8 cellular contexts compared by ENCODE assay signal in the genomic region with DNA sequence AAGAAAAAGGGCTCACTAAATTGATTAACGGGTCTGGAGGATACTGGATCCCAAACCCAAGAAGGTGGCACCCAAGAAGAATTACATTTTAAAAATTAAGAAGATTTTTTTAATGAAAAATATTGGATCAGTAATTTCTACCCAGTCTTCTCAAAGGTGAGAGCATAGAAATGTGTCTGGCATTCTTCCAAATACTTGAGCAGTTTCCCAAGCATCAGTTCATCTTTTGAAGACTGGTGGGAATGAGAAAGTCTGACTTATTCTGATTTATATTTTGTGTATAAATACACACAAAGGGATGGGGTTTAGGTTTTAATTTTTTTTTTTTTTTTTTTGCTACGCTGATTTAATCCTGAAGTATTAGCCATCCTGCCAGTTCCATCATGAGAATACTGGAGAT. TPM values are rescaled to one million over a fixed set of nuclear protein-coding genes. Genes with fewer than 3 reads are reported as not detected.
DNase-seq lines count a peak whose midpoint lies in the region; ATAC-seq and TF ChIP-seq lines count a peak whose summit lies in the region.

No MANE protein-coding gene starts in this region.

- H3K4me3 Mint-ChIP-seq in CD4-positive, CD25-positive, alpha-beta regulatory T cell, result peak overlapping the region; percentile 94 to 99 (median 98)

- peak overlapping the region; percentile 19 for H2BK5ac ChIP-seq in IMR-90 (ENCODE audit: low read depth, low read length, poor library complexity, severe bottlenecking)

- no peak for ATAC-seq in CD4-positive, CD25-positive, alpha-beta regulatory T cell (ENCODE audit: low read depth in 2 of 2)
- ATAC-seq in IMR-90 (ENCODE audit: low read depth), result no peak
- ATAC-seq in HG02763 (IDR thresholded peaks at IDR 0.05; ENCODE audit: unreplicated experiment), result no peak

- no peak for TF ChIP-seq RAD21 in IMR-90 (IDR thresholded peaks at IDR 0.05; ENCODE audit: low read length)

- peaks cover 12% of the 10 kb centered on the region for H3K36me3 Mint-ChIP-seq in CD4-positive, CD25-positive, alpha-beta regulatory T cell

- no TSS peak for BruUV-seq in IMR-90 (replicated peaks; lab: Mats Ljungman, UMichigan)

- H2AFZ ChIP-seq in IMR-90 (replicated peaks; ENCODE audit: low read length, poor library complexity), result no peak overlapping the region

- intact Hi-C loops in IMR-90 (cut with micrococcal nuclease), result loop anchor here (2.0 kb wide), 1 partner anchor 19 kb away; no protein-coding TSS in a partner anchor

- H3K9ac ChIP-seq in IMR-90 (ENCODE audit: low read depth, low read length) (no peak overlapping the region; the same call in 1 of the 2 replicates), mucosa of stomach (ENCODE audit: low read length) (peak overlapping the region; percentile 93)

- WGBS in IMR-90 (ENCODE audit: extremely low coverage in 2 of 2, insufficient read length in 1 of 2), 2 experiments, result no CpG with 5 or more reads among the region's 2 CpGs

- H3K14ac ChIP-seq in IMR-90 (replicated peaks; ENCODE audit: low read depth, low read length), result peak overlapping the region; percentile 75; the same call in 1 of the 2 replicates

- H3K36me3 ChIP-seq in CD4-positive, CD25-positive, alpha-beta regulatory T cell (ENCODE audit: control insufficient read depth, insufficient read depth, low read length), result peaks cover 2% of the 10 kb centered on the region
- H3K36me3 ChIP-seq in IMR-90 (ENCODE audit: control insufficient read depth, insufficient read depth, low read length), result peaks cover 4% of the 10 kb centered on the region; the same call in 1 of the 2 replicates
- H3K36me3 ChIP-seq in brain microvascular endothelial cell (replicated peaks), result peaks cover 8% of the 10 kb centered on the region
- no peaks in the 10 kb centered on the region for H3K36me3 ChIP-seq in mucosa of stomach (ENCODE audit: control insufficient read depth, insufficient read depth, low read length)

- H3K27me3 Mint-ChIP-seq in CD4-positive, CD25-positive, alpha-beta regulatory T cell, result peaks cover 6% of the 10 kb centered on the region

- no peak overlapping the region for H2BK20ac ChIP-seq in IMR-90 (ENCODE audit: low read depth, low read length)

- no peak overlapping the region for H3K56ac ChIP-seq in IMR-90 (ENCODE audit: extremely low read depth, insufficient read depth, low read length)

- H3K27ac ChIP-seq in CD4-positive, CD25-positive, alpha-beta regulatory T cell (ENCODE audit: insufficient read depth, low read length, poor library complexity, severe bottlenecking), result peak overlapping the region; percentile 42
- H3K27ac ChIP-seq in IMR-90 (ENCODE audit: insufficient read depth, low read length) (no peak overlapping the region), brain microvascular endothelial cell (peak overlapping the region; percentile 38)

- no peaks in the 10 kb centered on the region for H3K9me3 Mint-ChIP-seq in CD4-positive, CD25-positive, alpha-beta regulatory T cell

- no peaks in the 10 kb centered on the region for H3K9me1 ChIP-seq in IMR-90 (ENCODE audit: insufficient read depth, low read length)

- H3K9me3 ChIP-seq in CD4-positive, CD25-positive, alpha-beta regulatory T cell (ENCODE audit: control insufficient read depth in 2 of 2, low read length in 2 of 2), result no peaks in the 10 kb centered on the region
- H3K9me3 ChIP-seq in IMR-90 (ENCODE audit: control insufficient read depth, insufficient read depth, low read length), result no peaks in the 10 kb centered on the region
- no peaks in the 10 kb centered on the region for H3K9me3 ChIP-seq in mucosa of stomach (ENCODE audit: control insufficient read depth, low read length)

- no peak overlapping the region for H2AK5ac ChIP-seq in IMR-90 (ENCODE audit: low read depth, low read length)

- POLR2A ChIA-PET in IMR-90 (lab: Charles Lee; ENCODE audit: unreplicated experiment), result no interaction called here

- peaks cover 35 to 68% (median 49%) of the 10 kb centered on the region in 4 donors for H3K4me1 Mint-ChIP-seq in CD4-positive, CD25-positive, alpha-beta regulatory T cell

- H4K91ac ChIP-seq in IMR-90 (ENCODE audit: insufficient read depth, low read depth, low read length), result no peak overlapping the region

- no peak overlapping the region for H3K18ac ChIP-seq in IMR-90 (ENCODE audit: low read depth, low read length)

- 0 out of 2 replicates have a peak overlapping the region, but pooled peaks have one; percentile 69 for H2BK120ac ChIP-seq in IMR-90 (ENCODE audit: low read depth, low read length)

- H3K79me1 ChIP-seq in IMR-90 (ENCODE audit: low read depth in 1 of 2, low read length in 2 of 2), result peaks cover 20 to 41% of the 10 kb centered on the region in 2 experiments; a peak in 3 of 4 replicates

- peak overlapping the region; percentile 61 to 97 (median 66) for H3K27ac Mint-ChIP-seq in CD4-positive, CD25-positive, alpha-beta regulatory T cell

- H3K4ac ChIP-seq in IMR-90 (ENCODE audit: low read depth, low read length), result peak overlapping the region; percentile 79; the same call in 1 of the 2 replicates

- H3K27me3 ChIP-seq in CD4-positive, CD25-positive, alpha-beta regulatory T cell (ENCODE audit: control insufficient read depth, insufficient read depth, low read length), result no peaks in the 10 kb centered on the region
- H3K27me3 ChIP-seq in IMR-90 (ENCODE audit: control insufficient read depth, insufficient read depth, low read length) (no peaks in the 10 kb centered on the region), brain microvascular endothelial cell (replicated peaks) (no peaks in the 10 kb centered on the region), mucosa of stomach (ENCODE audit: control insufficient read depth, insufficient read depth, low read length) (no peaks in the 10 kb centered on the region)

- H3K4me2 ChIP-seq in IMR-90 (ENCODE audit: low read depth, low read length), result peak overlapping the region; percentile 91

- H4K20me1 ChIP-seq in IMR-90 (ENCODE audit: insufficient read depth, low read length), result peaks cover 7% of the 10 kb centered on the region; the same call in 1 of the 2 replicates

- CTCF ChIA-PET in IMR-90 (lab: Yijun Ruan, JAX), result interaction anchor here (1.1 kb wide), 1 partner anchor 10 kb away, joined by 3 read pairs; no protein-coding TSS in a partner anchor

- peak overlapping the region; percentile 89; the same call in 1 of the 2 replicates for H3K23ac ChIP-seq in IMR-90 (ENCODE audit: low read depth, low read length)

- no peak for TF ChIP-seq POLR2A in IMR-90 (IDR thresholded peaks at IDR 0.05; ENCODE audit: low read depth, low read length)

- H4K5ac ChIP-seq in IMR-90 (ENCODE audit: low read depth, low read length), result no peak overlapping the region

- no peak overlapping the region for H2BK15ac ChIP-seq in IMR-90 (ENCODE audit: low read depth, low read length)

- peak overlapping the region in 1 of 2 experiments; percentile 50; a peak in 1 of 4 replicates for H4K8ac ChIP-seq in IMR-90 (ENCODE audit: low read depth in 2 of 2, low read length in 2 of 2)

- no peak overlapping the region for H2AK9ac ChIP-seq in IMR-90 (replicated peaks; ENCODE audit: low read depth, low read length, poor library complexity)

- TF ChIP-seq CTCF in IMR-90 (conservative IDR thresholded peaks at IDR 0.05; ENCODE audit: low read depth, low read length) (no peak), brain microvascular endothelial cell (IDR thresholded peaks at IDR 0.05; ENCODE audit: low read depth, low read length, missing control alignments) (no peak)

- dilution Hi-C loops in IMR-90 (cut with HindIII; ENCODE audit: low sequenced_read_pairs, unreplicated experiment), result no loop called here

- H3K4me1 ChIP-seq in CD4-positive, CD25-positive, alpha-beta regulatory T cell (ENCODE audit: control insufficient read depth, insufficient read depth, low read length, poor library complexity, severe bottlenecking), result peaks cover 60% of the 10 kb centered on the region
- H3K4me1 ChIP-seq in IMR-90 (ENCODE audit: control insufficient read depth, insufficient read depth, low read length) (peaks cover 5% of the 10 kb centered on the region), mucosa of stomach (ENCODE audit: control insufficient read depth, insufficient read depth, low read length) (peaks cover 15% of the 10 kb centered on the region)

- in situ Hi-C loops in IMR-90 (cut with MboI; ENCODE audit: low sequenced_read_pairs), result no loop called here
- in situ Hi-C loops in brain microvascular endothelial cell (cut with HindIII; ENCODE audit: low pct_ligation_motif_present, low sequenced_read_pairs), result no loop called here

- H3K4me3 ChIP-seq in CD4-positive, CD25-positive, alpha-beta regulatory T cell (ENCODE audit: low read depth, low read length), result peak overlapping the region; percentile 99
- H3K4me3 ChIP-seq in IMR-90 (ENCODE audit: insufficient read depth, low read depth, low read length) (peak overlapping the region; percentile 28; the same call in 1 of the 2 replicates), brain microvascular endothelial cell (ENCODE audit: low read depth, low read length) (peak overlapping the region; percentile 95), mucosa of stomach (ENCODE audit: low read length) (no peak overlapping the region)

- DNase-seq in CD4-positive, CD25-positive, alpha-beta regulatory T cell, result no peak
- peak; percentile 42 for DNase-seq in IMR-90
- no peak for DNase-seq in brain microvascular endothelial cell
- no peak for DNase-seq in NCI-H2196 (lab: John Stamatoyannopoulos, UW; ENCODE audit: unreplicated experiment)
- DNase-seq in NOMO-1 (lab: John Stamatoyannopoulos, UW; ENCODE audit: unreplicated experiment in 2 of 2), result no peak
- no peak for DNase-seq in COLO668 (lab: John Stamatoyannopoulos, UW; ENCODE audit: unreplicated experiment)

TF ChIP-seq in IMR-90, 13 proteins besides CTCF, POLR2A, EP300 and RAD21 (continues in another document):
- TF ChIP-seq BHLHE40 (IDR thresholded peaks at IDR 0.05; ENCODE audit: low read depth, low read length), result no peak
- no peak for TF ChIP-seq CHD1 (IDR thresholded peaks at IDR 0.05; ENCODE audit: low read depth, low read length)
- TF ChIP-seq RCOR1 (IDR thresholded peaks at IDR 0.05; ENCODE audit: insufficient replicate concordance, low read length), result no peak
- no peak for TF ChIP-seq SMC3 (IDR thresholded peaks at IDR 0.05; ENCODE audit: low read depth, low read length)

RNA-seq across cellular contexts. Expression of a gene that starts 3.3 kb away (rescaled TPM):
- total RNA-seq in CD4-positive, CD25-positive, alpha-beta regulatory T cell, result 19.2 TPM
- polyA plus RNA-seq in CD4-positive, CD25-positive, alpha-beta regulatory T cell, result 10 to 100 TPM; 10.6 to 18.8 (median 14.3) TPM
- 7.2 and 8.1 TPM in 2 replicates for total RNA-seq in IMR-90 (2012; rRNA removed)
- polyA plus RNA-seq in IMR-90 (2012; rRNA removed), result 7.1 and 9.3 TPM in 2 replicates
- polyA plus RNA-seq in IMR-90 (2012; cell fraction: cytosol; rRNA removed), result 2.2 and 2.3 TPM in 2 replicates
- 4.7 and 13.8 TPM in 2 replicates for polyA plus RNA-seq in IMR-90 (2012; cell fraction: nucleus; rRNA removed; ENCODE audit: low replicate concordance)

RNA-seq across cellular contexts. Expression of a gene that starts 3.5 kb away (rescaled TPM):
- total RNA-seq in CD4-positive, CD25-positive, alpha-beta regulatory T cell, result 71.9 TPM
- polyA plus RNA-seq in CD4-positive, CD25-positive, alpha-beta regulatory T cell, result 10 to 100 TPM; 71.9 to 82.8 (median 78.9) TPM
- total RNA-seq in IMR-90 (2012; rRNA removed), result 65.4 and 85.0 TPM in 2 replicates
- polyA plus RNA-seq in IMR-90 (2012; rRNA removed), result 76.7 and 92.8 TPM in 2 replicates
- 36.7 and 37.4 TPM in 2 replicates for polyA plus RNA-seq in IMR-90 (2012; cell fraction: cytosol; rRNA removed)
- 163 and 192 TPM in 2 replicates for polyA plus RNA-seq in IMR-90 (2012; cell fraction: nucleus; rRNA removed; ENCODE audit: low replicate concordance)
